ENCODE assay signal across 24 cellular contexts in genomic region chr4:156909010-156909409, GRCh38.
"Had no signal": no experiment of that assay in that cellular context is flagged by ENCODE, and none has a peak within 500 bp of the region (broad histone marks: within the 10 kb centered on the region; RNA-seq: fewer than 3 reads in every experiment).

No MANE protein-coding gene starts in this region.

- H3K27me3 ChIP-seq: dorsolateral prefrontal cortex, esophagus muscularis mucosa, foreskin keratinocyte, gastroesophageal sphincter, heart left ventricle, hepatocyte, left lung had no signal

- H3K9me3 ChIP-seq: esophagus muscularis mucosa, lower lobe of right lung, mucosa of descending colon had no signal

- H3K4me3 ChIP-seq: coronary artery, dorsolateral prefrontal cortex, esophagus muscularis mucosa, gastroesophageal sphincter, heart left ventricle, hepatocyte, left lung, lower lobe of right lung, mucosa of descending colon had no signal

- H3K4me2 ChIP-seq: hepatocyte had no signal

- H3K27ac ChIP-seq: coronary artery, dorsolateral prefrontal cortex, esophagus muscularis mucosa, foreskin keratinocyte, gastroesophageal sphincter, heart left ventricle, hepatocyte, left lung, lower lobe of right lung had no signal

- DNase-seq: dermis blood vessel endothelial cell; dorsolateral prefrontal cortex; effector CD4-positive, alpha-beta T cell; effector memory CD4-positive, alpha-beta T cell; foreskin keratinocyte; heart left ventricle; hypothalamus; immature natural killer cell; islet precursor cell; kidney; kidney glomerular epithelial cell; left lung; left ventricle myocardium superior; lower lobe of right lung; mesenchymal stem cell; mucosa of descending colon had no signal

- H3K4me1 ChIP-seq: heart left ventricle, left lung, lower lobe of right lung had no signal

- FAIRE-seq: colon, endothelial cell of umbilical vein, frontal cortex, kidney had no signal

- H3K4me3 Mint-ChIP-seq: immature natural killer cell, mesothelial cell of epicardium had no signal

- H2AFZ ChIP-seq: hepatocyte had no signal

- H3K36me3 ChIP-seq: esophagus muscularis mucosa, gastroesophageal sphincter, heart left ventricle, left lung, lower lobe of right lung had no signal

- H3K27ac Mint-ChIP-seq: immature natural killer cell had no signal

- H3K4me1 Mint-ChIP-seq: immature natural killer cell had no signal

- H3K36me3 Mint-ChIP-seq: immature natural killer cell had no signal

- ATAC-seq: foreskin keratinocyte, gastroesophageal sphincter, heart left ventricle, left lung, left ventricle myocardium superior, lower lobe of right lung, mucosa of descending colon had no signal
